Comparison of ENCODE assay signal across 3 cellular contexts in the genomic region with DNA sequence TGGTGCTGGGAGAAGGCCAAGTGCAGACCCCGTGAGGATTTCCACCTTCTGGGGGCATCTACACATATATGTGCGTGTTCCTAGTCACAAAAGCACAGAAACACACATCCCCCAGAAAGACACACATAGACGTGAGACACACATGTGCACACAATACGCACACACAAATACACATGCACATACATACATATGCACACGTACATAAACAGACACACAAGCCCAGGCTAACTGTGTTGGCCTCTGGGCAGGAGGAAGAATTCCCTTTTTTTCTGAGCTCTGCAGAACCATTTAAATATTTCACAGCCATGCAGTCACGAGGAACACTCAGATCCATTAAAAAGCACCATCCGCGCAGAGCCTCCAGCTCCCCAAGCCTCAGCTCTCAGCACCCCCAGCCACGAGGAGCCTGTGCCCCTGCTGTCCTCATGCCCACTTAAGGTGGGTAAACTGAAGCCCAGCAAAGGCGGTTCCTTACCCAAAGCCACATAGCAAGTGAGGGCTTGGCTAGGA.
TF ChIP-seq lines count a peak whose summit lies in the region.

No MANE protein-coding gene starts in this region.

TF ChIP-seq in HepG2, 621 proteins besides CTCF, POLR2A, EP300 and RAD21:
- TF ChIP-seq, protein P1, sequence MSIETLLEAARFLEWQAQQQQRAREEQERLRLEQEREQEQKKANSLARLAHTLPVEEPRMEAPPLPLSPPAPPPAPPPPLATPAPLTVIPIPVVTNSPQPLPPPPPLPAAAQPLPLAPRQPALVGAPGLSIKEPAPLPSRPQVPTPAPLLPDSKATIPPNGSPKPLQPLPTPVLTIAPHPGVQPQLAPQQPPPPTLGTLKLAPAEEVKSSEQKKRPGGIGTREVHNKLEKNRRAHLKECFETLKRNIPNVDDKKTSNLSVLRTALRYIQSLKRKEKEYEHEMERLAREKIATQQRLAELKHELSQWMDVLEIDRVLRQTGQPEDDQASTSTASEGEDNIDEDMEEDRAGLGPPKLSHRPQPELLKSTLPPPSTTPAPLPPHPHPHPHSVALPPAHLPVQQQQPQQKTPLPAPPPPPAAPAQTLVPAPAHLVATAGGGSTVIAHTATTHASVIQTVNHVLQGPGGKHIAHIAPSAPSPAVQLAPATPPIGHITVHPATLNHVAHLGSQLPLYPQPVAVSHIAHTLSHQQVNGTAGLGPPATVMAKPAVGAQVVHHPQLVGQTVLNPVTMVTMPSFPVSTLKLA (IDR thresholded peaks at IDR 0.05), result peak; percentile 70
- TF ChIP-seq ZNF30 (CRISPR knock-in tag; IDR thresholded peaks at IDR 0.05), result no peak

TF ChIP-seq in GM12878, 131 proteins besides CTCF, POLR2A, EP300 and RAD21:
- TF ChIP-seq, protein P2, sequence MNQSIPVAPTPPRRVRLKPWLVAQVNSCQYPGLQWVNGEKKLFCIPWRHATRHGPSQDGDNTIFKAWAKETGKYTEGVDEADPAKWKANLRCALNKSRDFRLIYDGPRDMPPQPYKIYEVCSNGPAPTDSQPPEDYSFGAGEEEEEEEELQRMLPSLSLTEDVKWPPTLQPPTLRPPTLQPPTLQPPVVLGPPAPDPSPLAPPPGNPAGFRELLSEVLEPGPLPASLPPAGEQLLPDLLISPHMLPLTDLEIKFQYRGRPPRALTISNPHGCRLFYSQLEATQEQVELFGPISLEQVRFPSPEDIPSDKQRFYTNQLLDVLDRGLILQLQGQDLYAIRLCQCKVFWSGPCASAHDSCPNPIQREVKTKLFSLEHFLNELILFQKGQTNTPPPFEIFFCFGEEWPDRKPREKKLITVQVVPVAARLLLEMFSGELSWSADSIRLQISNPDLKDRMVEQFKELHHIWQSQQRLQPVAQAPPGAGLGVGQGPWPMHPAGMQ (IDR thresholded peaks at IDR 0.05; ENCODE audit: borderline replicate concordance), result no peak
- TF ChIP-seq, protein P3, sequence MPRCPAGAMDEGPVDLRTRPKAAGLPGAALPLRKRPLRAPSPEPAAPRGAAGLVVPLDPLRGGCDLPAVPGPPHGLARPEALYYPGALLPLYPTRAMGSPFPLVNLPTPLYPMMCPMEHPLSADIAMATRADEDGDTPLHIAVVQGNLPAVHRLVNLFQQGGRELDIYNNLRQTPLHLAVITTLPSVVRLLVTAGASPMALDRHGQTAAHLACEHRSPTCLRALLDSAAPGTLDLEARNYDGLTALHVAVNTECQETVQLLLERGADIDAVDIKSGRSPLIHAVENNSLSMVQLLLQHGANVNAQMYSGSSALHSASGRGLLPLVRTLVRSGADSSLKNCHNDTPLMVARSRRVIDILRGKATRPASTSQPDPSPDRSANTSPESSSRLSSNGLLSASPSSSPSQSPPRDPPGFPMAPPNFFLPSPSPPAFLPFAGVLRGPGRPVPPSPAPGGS (IDR thresholded peaks at IDR 0.05; ENCODE audit: borderline replicate concordance, insufficient read depth, low read depth, low read length, poor library complexity, severe bottlenecking), result peak; percentile 54
- TF ChIP-seq, protein P4, sequence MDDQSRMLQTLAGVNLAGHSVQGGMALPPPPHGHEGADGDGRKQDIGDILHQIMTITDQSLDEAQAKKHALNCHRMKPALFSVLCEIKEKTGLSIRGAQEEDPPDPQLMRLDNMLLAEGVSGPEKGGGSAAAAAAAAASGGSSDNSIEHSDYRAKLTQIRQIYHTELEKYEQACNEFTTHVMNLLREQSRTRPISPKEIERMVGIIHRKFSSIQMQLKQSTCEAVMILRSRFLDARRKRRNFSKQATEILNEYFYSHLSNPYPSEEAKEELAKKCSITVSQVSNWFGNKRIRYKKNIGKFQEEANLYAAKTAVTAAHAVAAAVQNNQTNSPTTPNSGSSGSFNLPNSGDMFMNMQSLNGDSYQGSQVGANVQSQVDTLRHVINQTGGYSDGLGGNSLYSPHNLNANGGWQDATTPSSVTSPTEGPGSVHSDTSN (IDR thresholded peaks at IDR 0.05; ENCODE audit: insufficient replicate concordance, low read depth, low read length), result peak; percentile 17

TF ChIP-seq in HEK293T, 16 proteins besides CTCF, POLR2A, EP300 and RAD21:
- TF ChIP-seq ARNT (IDR thresholded peaks at IDR 0.05) (no peak), FOXK2 (IDR thresholded peaks at IDR 0.05) (no peak), CTBP1 (IDR thresholded peaks at IDR 0.05; ENCODE audit: borderline replicate concordance) (no peak), FOXM1 (IDR thresholded peaks at IDR 0.05; ENCODE audit: borderline replicate concordance) (no peak), L3MBTL2 (conservative IDR thresholded peaks at IDR 0.05) (no peak), ZNF384 (IDR thresholded peaks at IDR 0.05) (no peak), HDGF (IDR thresholded peaks at IDR 0.05; ENCODE audit: borderline replicate concordance) (no peak), ELF4 (IDR thresholded peaks at IDR 0.05) (no peak), NFRKB (IDR thresholded peaks at IDR 0.05) (no peak), SP1 (IDR thresholded peaks at IDR 0.05) (no peak), TARDBP (IDR thresholded peaks at IDR 0.05) (no peak), FOXA1 (IDR thresholded peaks at IDR 0.05) (no peak), LEF1 (IDR thresholded peaks at IDR 0.05; ENCODE audit: borderline replicate concordance) (no peak), BHLHE40 (IDR thresholded peaks at IDR 0.05; ENCODE audit: borderline replicate concordance) (no peak), SUZ12 (IDR thresholded peaks at IDR 0.05) (no peak)
- TF ChIP-seq, protein P5, sequence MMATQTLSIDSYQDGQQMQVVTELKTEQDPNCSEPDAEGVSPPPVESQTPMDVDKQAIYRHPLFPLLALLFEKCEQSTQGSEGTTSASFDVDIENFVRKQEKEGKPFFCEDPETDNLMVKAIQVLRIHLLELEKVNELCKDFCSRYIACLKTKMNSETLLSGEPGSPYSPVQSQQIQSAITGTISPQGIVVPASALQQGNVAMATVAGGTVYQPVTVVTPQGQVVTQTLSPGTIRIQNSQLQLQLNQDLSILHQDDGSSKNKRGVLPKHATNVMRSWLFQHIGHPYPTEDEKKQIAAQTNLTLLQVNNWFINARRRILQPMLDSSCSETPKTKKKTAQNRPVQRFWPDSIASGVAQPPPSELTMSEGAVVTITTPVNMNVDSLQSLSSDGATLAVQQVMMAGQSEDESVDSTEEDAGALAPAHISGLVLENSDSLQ (IDR thresholded peaks at IDR 0.05), result no peak
